Comparison of ENCODE assay signal across 8 cellular contexts in the genomic region with DNA sequence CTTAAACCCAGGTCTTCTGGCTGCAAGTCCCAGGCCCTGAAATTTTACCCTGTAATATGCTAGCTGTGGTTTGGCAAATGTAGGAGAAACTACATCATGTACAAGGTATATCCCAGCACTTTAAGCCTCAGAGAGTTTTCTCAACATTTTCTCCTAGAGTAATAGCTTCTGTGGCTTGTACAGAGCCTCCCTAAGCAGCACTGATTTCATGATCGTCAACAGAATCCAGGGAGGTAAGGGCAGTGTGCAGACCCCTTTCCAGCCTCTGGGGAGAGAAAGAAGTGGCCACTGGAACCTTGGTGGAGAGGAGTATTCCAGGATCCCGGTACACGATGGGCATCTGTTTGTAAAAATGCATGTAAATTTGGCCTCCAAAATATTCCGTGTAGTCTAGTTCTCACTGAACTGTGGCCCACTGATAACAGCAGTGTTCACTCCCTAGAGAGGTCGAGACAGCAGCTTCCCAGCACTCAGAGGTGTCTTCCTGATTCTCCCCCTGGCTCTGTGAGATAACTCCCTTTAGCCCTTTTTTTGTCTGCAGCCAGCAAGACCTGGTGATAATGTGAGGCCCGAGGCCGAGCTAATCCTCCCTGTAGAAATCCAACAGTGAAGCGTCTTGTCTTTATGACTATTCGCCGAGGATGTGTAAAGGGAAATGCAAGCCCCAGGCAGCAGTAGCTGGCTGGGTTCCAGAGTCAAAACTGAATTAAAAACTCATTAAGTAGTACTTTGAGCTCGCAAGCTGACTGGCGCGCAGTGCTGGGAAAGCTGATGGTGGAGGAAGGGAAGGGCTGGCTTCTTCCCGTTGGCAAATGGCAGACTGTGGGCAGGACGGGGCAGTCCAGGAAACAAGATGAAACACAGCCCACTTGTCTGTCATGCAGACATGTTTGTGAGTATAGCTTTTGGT. TPM values are rescaled to one million over a fixed set of nuclear protein-coding genes. Genes with fewer than 3 reads are reported as not detected.
DNase-seq lines count a peak whose midpoint lies in the region; ATAC-seq, FAIRE-seq and TF ChIP-seq lines count a peak whose summit lies in the region.

No MANE protein-coding gene starts in this region.

- FAIRE-seq in urothelium cell line (lab: Jason Lieb, UNC) = no peak

- H3K9me3 ChIP-seq in neural cell (ENCODE audit: low read length) = no peaks in the 10 kb centered on the region
- no peaks in the 10 kb centered on the region for H3K9me3 ChIP-seq in PC-3 (ENCODE audit: low read length)

- DNase-seq in DMS79 treated with DMSO at 0.1 percent for 48 hours (lab: John Stamatoyannopoulos, UW) (peak; percentile 83), NCI-H82 treated with DMSO at 0.1 percent for 48 hours (lab: John Stamatoyannopoulos, UW; ENCODE audit: unreplicated experiment) (peak; percentile 67), epithelial cell of prostate (ENCODE audit: low read depth, low spot score) (peak; percentile 60), PC-3 (no peak), urothelium cell line (ENCODE audit: low spot score) (no peak), GF-D8 (lab: John Stamatoyannopoulos, UW) (no peak)

- H3K27ac ChIP-seq in epithelial cell of prostate (peak overlapping the region; percentile 23), neural cell (ENCODE audit: low read length) (no peak overlapping the region), PC-3 (ENCODE audit: low read length) (no peak overlapping the region)

- no TSS peak for BruUV-seq in PC-3 (replicated peaks; lab: Mats Ljungman, UMichigan)

- CTCF ChIA-PET in PC-3 (lab: Charles Lee) = no interaction called here

- H3K4me3 ChIP-seq in neural cell (ENCODE audit: low read length) (peak overlapping the region; percentile 19), PC-3 (ENCODE audit: low read length) (no peak overlapping the region)

- intact Hi-C loops in PC-3 (cut with micrococcal nuclease) = no loop called here

- TF ChIP-seq EP300 in neural cell (conservative IDR thresholded peaks at IDR 0.05; ENCODE audit: poor library complexity, severe bottlenecking) = no peak

- POLR2A ChIA-PET in PC-3 (lab: Charles Lee; ENCODE audit: unreplicated experiment) = no interaction called here

- H3K36me3 ChIP-seq in neural cell (ENCODE audit: insufficient read depth, low read length) = peaks cover 6% of the 10 kb centered on the region
- no peaks in the 10 kb centered on the region for H3K36me3 ChIP-seq in PC-3 (ENCODE audit: low read depth, low read length)

- H3K27me3 ChIP-seq in neural cell (ENCODE audit: insufficient read depth, low read depth, low read length) (no peaks in the 10 kb centered on the region), PC-3 (ENCODE audit: low read length) (no peaks in the 10 kb centered on the region)

- H3K9ac ChIP-seq in neural cell (ENCODE audit: low read length) (peak overlapping the region; percentile 2), PC-3 (ENCODE audit: low read length) (no peak overlapping the region)

- H3K9me2 ChIP-seq in neural cell (ENCODE audit: insufficient read depth, low read length) (no peaks in the 10 kb centered on the region), PC-3 (replicated peaks; ENCODE audit: low read length) (no peaks in the 10 kb centered on the region)

- TF ChIP-seq CTCF in neural cell (IDR thresholded peaks at IDR 0.05; ENCODE audit: poor library complexity, severe bottlenecking) = no peak
- TF ChIP-seq CTCF in PC-3 (conservative IDR thresholded peaks at IDR 0.05; ENCODE audit: low read depth, low read length) = no peak

- H3K4me1 ChIP-seq in PC-3 (ENCODE audit: insufficient read depth, low read length) = no peaks in the 10 kb centered on the region

- H4K20me1 ChIP-seq in neural cell (ENCODE audit: insufficient read depth) (peaks cover 88% of the 10 kb centered on the region), PC-3 (ENCODE audit: low read length) (no peaks in the 10 kb centered on the region)

- H3F3A ChIP-seq in neural cell (ENCODE audit: insufficient read depth, low read length, poor library complexity, severe bottlenecking) (peaks cover 6% of the 10 kb centered on the region), PC-3 (ENCODE audit: low read length, unreplicated experiment) (no peaks in the 10 kb centered on the region)

- no peak for TF ChIP-seq RAD21 in neural cell (conservative IDR thresholded peaks at IDR 0.05)

- no peak overlapping the region for H2AFZ ChIP-seq in neural cell (ENCODE audit: low read depth, low read length)
- no peak overlapping the region for H2AFZ ChIP-seq in PC-3 (ENCODE audit: low read length)

- H3K79me2 ChIP-seq in neural cell (replicated peaks; ENCODE audit: insufficient read depth, low read length) (peaks cover 98% of the 10 kb centered on the region), PC-3 (ENCODE audit: low read length) (no peaks in the 10 kb centered on the region)

- H3K4me2 ChIP-seq in neural cell (ENCODE audit: low read length) (no peak overlapping the region), PC-3 (ENCODE audit: low read length) (no peak overlapping the region)

- ATAC-seq in PC-3 (no peak), GM19455 (IDR thresholded peaks at IDR 0.05; ENCODE audit: unreplicated experiment) (no peak)

TF ChIP-seq in neural cell, 6 proteins besides CTCF, POLR2A, EP300 and RAD21:
- TF ChIP-seq EZH2 (IDR thresholded peaks at IDR 0.05; ENCODE audit: borderline replicate concordance, insufficient read depth, low read length, poor library complexity, severe bottlenecking) = no peak
- peak; percentile 25 for TF ChIP-seq POLR2AphosphoS5 (IDR thresholded peaks at IDR 0.05)
- no peak for TF ChIP-seq TAF1 (IDR thresholded peaks at IDR 0.05; ENCODE audit: low read depth)
- TF ChIP-seq MXI1 (conservative IDR thresholded peaks at IDR 0.05; ENCODE audit: poor library complexity, severe bottlenecking) = no peak
- no peak for TF ChIP-seq SMC3 (conservative IDR thresholded peaks at IDR 0.05; ENCODE audit: poor library complexity)
- TF ChIP-seq, protein P1, sequence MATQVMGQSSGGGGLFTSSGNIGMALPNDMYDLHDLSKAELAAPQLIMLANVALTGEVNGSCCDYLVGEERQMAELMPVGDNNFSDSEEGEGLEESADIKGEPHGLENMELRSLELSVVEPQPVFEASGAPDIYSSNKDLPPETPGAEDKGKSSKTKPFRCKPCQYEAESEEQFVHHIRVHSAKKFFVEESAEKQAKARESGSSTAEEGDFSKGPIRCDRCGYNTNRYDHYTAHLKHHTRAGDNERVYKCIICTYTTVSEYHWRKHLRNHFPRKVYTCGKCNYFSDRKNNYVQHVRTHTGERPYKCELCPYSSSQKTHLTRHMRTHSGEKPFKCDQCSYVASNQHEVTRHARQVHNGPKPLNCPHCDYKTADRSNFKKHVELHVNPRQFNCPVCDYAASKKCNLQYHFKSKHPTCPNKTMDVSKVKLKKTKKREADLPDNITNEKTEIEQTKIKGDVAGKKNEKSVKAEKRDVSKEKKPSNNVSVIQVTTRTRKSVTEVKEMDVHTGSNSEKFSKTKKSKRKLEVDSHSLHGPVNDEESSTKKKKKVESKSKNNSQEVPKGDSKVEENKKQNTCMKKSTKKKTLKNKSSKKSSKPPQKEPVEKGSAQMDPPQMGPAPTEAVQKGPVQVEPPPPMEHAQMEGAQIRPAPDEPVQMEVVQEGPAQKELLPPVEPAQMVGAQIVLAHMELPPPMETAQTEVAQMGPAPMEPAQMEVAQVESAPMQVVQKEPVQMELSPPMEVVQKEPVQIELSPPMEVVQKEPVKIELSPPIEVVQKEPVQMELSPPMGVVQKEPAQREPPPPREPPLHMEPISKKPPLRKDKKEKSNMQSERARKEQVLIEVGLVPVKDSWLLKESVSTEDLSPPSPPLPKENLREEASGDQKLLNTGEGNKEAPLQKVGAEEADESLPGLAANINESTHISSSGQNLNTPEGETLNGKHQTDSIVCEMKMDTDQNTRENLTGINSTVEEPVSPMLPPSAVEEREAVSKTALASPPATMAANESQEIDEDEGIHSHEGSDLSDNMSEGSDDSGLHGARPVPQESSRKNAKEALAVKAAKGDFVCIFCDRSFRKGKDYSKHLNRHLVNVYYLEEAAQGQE (IDR thresholded peaks at IDR 0.05; ENCODE audit: borderline replicate concordance) = no peak
TF ChIP-seq in neural cell: peak in this region for 1.

RNA-seq across cellular contexts. Expression of gene MAP1B, which starts 59.0 kb away (rescaled TPM):
- 234 and 235 TPM in 2 replicates for polyA plus RNA-seq in neural cell
- 1,949 and 2,637 TPM in 2 replicates for polyA minus RNA-seq in neural cell
- 12.8 and 18.2 TPM in 2 replicates for total RNA-seq in PC-3 (2014; rRNA removed)

Comparison
In these comparisons a context has a peak if more than half of its experiments do, and no peak if none do; other contexts are left out.
1. DNase-seq: peak in DMS79 treated with DMSO at 0.1 percent for 48 hours (single experiment), NCI-H82 treated with DMSO at 0.1 percent for 48 hours (single experiment) and epithelial cell of prostate (single experiment); none in PC-3 (single experiment), urothelium cell line (single experiment) and GF-D8 (single experiment).